ENCODE assay signal across 8 cellular contexts in genomic region chr5:43041669-43042175, GRCh38. TPM values are rescaled to one million over a fixed set of nuclear protein-coding genes. Genes with fewer than 3 reads are reported as not detected.
DNase-seq lines count a peak whose midpoint lies in the region; ATAC-seq and TF ChIP-seq lines count a peak whose summit lies in the region.

No MANE protein-coding gene starts in this region.

- peaks cover 13% of the 10 kb centered on the region for H3K36me3 Mint-ChIP-seq in activated CD8-positive, alpha-beta T cell treated with anti-CD3 and anti-CD28 coated beads for 36 hours (ENCODE audit: low read depth)
- no peaks in the 10 kb centered on the region for H3K36me3 Mint-ChIP-seq in neural crest cell (ENCODE audit: low read depth)

- H3K4me3 Mint-ChIP-seq in activated CD8-positive, alpha-beta T cell treated with anti-CD3 and anti-CD28 coated beads for 36 hours: peak overlapping the region; percentile 81
- peak overlapping the region; percentile 87 for H3K4me3 Mint-ChIP-seq in neural crest cell

- intact Hi-C loops in activated CD8-positive, alpha-beta T cell treated with anti-CD3 and anti-CD28 coated beads for 36 hours (cut with micrococcal nuclease): loop anchor here (1.0 to 5.0 kb wide), 3 partner anchors 23 to 133 kb away; no protein-coding TSS in a partner anchor

- peaks cover 8% of the 10 kb centered on the region for H3K4me1 ChIP-seq in foreskin keratinocyte

- POLR2A ChIA-PET in activated CD8-positive, alpha-beta T cell treated with anti-CD3 and anti-CD28 coated beads for 36 hours (lab: Charles Lee): interaction anchor here (0.6 to 7.3 kb wide), 14 partner anchors 9 to 473 kb away, joined by 3 to 131 read pairs (median 6); partner anchors contain the start of genes C5orf34 and HMGCS1

- no peaks in the 10 kb centered on the region for H3K27me3 Mint-ChIP-seq in activated CD8-positive, alpha-beta T cell treated with anti-CD3 and anti-CD28 coated beads for 36 hours
- H3K27me3 Mint-ChIP-seq in neural crest cell (ENCODE audit: low read depth): peaks cover 93% of the 10 kb centered on the region

- H3K9me3 Mint-ChIP-seq in activated CD8-positive, alpha-beta T cell treated with anti-CD3 and anti-CD28 coated beads for 36 hours: no peaks in the 10 kb centered on the region
- no peaks in the 10 kb centered on the region for H3K9me3 Mint-ChIP-seq in neural crest cell

- no peak for TF ChIP-seq CTCF in activated CD8-positive, alpha-beta T cell treated with anti-CD3 and anti-CD28 coated beads for 36 hours (IDR thresholded peaks at IDR 0.05)
- TF ChIP-seq CTCF in foreskin keratinocyte (conservative IDR thresholded peaks at IDR 0.05) (no peak), neural crest cell (conservative IDR thresholded peaks at IDR 0.05) (no peak)

- H3K4me1 Mint-ChIP-seq in activated CD8-positive, alpha-beta T cell treated with anti-CD3 and anti-CD28 coated beads for 36 hours (ENCODE audit: low read depth): peaks cover 36% of the 10 kb centered on the region
- peaks cover 44% of the 10 kb centered on the region for H3K4me1 Mint-ChIP-seq in neural crest cell

- no peaks in the 10 kb centered on the region for H3K27me3 ChIP-seq in foreskin keratinocyte

- H3K27ac Mint-ChIP-seq in activated CD8-positive, alpha-beta T cell treated with anti-CD3 and anti-CD28 coated beads for 36 hours: peak overlapping the region; percentile 98
- H3K27ac Mint-ChIP-seq in neural crest cell (ENCODE audit: unreplicated experiment): no peak overlapping the region

- peak overlapping the region; percentile 48 for H3K27ac ChIP-seq in foreskin keratinocyte

- CTCF ChIA-PET in activated CD8-positive, alpha-beta T cell treated with anti-CD3 and anti-CD28 coated beads for 36 hours (lab: Charles Lee): interaction anchor here (0.6 to 3.2 kb wide), 25 partner anchors 9 to 443 kb away, joined by 3 to 55 read pairs (median 5); partner anchors contain the start of genes TMEM267 and ZNF131

- DNase-seq in AG20443 (ENCODE audit: low spot score) (peak; percentile 49), NCI-H460 (ENCODE audit: extremely low read depth, low read depth) (peak; percentile 52), foreskin keratinocyte (peak in 1 of 2 donors; percentile 69), neural crest cell (ENCODE audit: low read depth, low spot score) (peak; percentile 44), KG1 (lab: John Stamatoyannopoulos, UW) (no peak)
- no peak for DNase-seq in activated CD8-positive, alpha-beta T cell treated with anti-CD3 and anti-CD28 coated beads for 36 hours

- ATAC-seq in GM18907 (IDR thresholded peaks at IDR 0.05; ENCODE audit: unreplicated experiment) (peak; percentile 30), HG03135 (IDR thresholded peaks at IDR 0.05; ENCODE audit: unreplicated experiment) (peak; percentile 16), foreskin keratinocyte (peak; percentile 33)
- peak; percentile 26 for ATAC-seq in activated CD8-positive, alpha-beta T cell treated with anti-CD3 and anti-CD28 coated beads for 36 hours

RNA-seq across cellular contexts. Expression of gene ANXA2R, which starts 1.6 kb away (rescaled TPM):
- 4.6 TPM in 2 replicates for total RNA-seq in NCI-H460 (2014; rRNA removed; shearing (Covaris generic))
- 5.2 and 6.9 TPM in 2 replicates for polyA plus RNA-seq in NCI-H460 (2014; cell fraction: nucleus; rRNA removed)
- total RNA-seq in activated CD8-positive, alpha-beta T cell treated with anti-CD3 and anti-CD28 coated beads for 36 hours: 10 to 100 TPM in 1 of 2 experiments, 1 to 10 TPM in 1; 8.0 to 10.4 TPM
- 0.49 and 0.71 TPM in 2 replicates for total RNA-seq in foreskin keratinocyte
- 0.48 and 0.68 TPM in 2 replicates for polyA plus RNA-seq in foreskin keratinocyte
- total RNA-seq in neural crest cell: 1.0 and 1.2 TPM in 2 replicates

Comparison
In these comparisons a context has a peak if more than half of its experiments do, and no peak if none do; other contexts are left out.
1. DNase-seq: peak in AG20443 (single experiment), NCI-H460 (single experiment) and neural crest cell (single experiment); none in activated CD8-positive, alpha-beta T cell treated with anti-CD3 and anti-CD28 coated beads for 36 hours (single experiment) and KG1 (single experiment).
2. Peak in every context shown above with its lines, with median percentiles within 50 percentile points of each other: ATAC-seq.